Comparison of ENCODE assay signal across 1 cellular context in the genomic region with DNA sequence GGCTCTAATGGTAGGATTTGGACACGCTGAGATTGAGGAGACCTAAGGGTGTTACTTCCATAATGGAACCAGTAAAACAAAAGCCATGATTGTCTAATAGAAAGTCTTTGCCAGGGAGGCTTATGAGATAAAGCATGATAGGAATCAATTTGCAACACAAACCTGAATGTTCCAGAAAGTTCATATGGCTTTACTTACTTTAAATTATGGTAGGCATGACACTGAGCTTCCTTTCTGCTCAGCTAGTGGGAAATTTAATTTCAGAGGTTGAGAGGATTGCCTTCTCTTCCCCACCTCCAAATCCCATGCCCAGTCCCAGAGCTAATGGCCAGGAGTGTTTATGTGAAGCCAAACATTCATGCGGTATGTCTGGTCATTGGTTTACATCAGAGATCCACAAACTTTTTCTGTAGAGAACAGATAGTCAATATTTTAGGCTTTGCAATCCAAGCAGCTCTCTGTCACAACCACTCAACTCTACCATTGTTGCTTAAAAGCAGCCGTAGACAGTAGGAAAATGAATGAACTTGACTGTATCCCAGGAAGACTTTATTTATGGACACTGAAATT.
TF ChIP-seq lines count a peak whose summit lies in the region.

No MANE protein-coding gene starts in this region.

TF ChIP-seq in SK-N-SH, 30 proteins besides CTCF, POLR2A, EP300 and RAD21 (continued from another document):
- TF ChIP-seq TAF1 (IDR thresholded peaks at IDR 0.05; ENCODE audit: borderline replicate concordance, low read depth, low read length) = no peak
- TF ChIP-seq RFX5 (IDR thresholded peaks at IDR 0.05; ENCODE audit: low read length) = no peak
- TF ChIP-seq, protein P1, sequence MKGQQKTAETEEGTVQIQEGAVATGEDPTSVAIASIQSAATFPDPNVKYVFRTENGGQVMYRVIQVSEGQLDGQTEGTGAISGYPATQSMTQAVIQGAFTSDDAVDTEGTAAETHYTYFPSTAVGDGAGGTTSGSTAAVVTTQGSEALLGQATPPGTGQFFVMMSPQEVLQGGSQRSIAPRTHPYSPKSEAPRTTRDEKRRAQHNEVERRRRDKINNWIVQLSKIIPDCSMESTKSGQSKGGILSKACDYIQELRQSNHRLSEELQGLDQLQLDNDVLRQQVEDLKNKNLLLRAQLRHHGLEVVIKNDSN (IDR thresholded peaks at IDR 0.05; ENCODE audit: borderline replicate concordance, low read depth) = no peak
- no peak for TF ChIP-seq FOXJ3 (CRISPR knock-in tag; IDR thresholded peaks at IDR 0.05)
- no peak for TF ChIP-seq EZH2phosphoT487 (IDR thresholded peaks at IDR 0.05; ENCODE audit: borderline replicate concordance, low read depth)
- TF ChIP-seq, protein P2, sequence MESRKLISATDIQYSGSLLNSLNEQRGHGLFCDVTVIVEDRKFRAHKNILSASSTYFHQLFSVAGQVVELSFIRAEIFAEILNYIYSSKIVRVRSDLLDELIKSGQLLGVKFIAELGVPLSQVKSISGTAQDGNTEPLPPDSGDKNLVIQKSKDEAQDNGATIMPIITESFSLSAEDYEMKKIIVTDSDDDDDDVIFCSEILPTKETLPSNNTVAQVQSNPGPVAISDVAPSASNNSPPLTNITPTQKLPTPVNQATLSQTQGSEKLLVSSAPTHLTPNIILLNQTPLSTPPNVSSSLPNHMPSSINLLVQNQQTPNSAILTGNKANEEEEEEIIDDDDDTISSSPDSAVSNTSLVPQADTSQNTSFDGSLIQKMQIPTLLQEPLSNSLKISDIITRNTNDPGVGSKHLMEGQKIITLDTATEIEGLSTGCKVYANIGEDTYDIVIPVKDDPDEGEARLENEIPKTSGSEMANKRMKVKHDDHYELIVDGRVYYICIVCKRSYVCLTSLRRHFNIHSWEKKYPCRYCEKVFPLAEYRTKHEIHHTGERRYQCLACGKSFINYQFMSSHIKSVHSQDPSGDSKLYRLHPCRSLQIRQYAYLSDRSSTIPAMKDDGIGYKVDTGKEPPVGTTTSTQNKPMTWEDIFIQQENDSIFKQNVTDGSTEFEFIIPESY (IDR thresholded peaks at IDR 0.05; ENCODE audit: borderline replicate concordance, low read depth) = no peak
- TF ChIP-seq GABPA (IDR thresholded peaks at IDR 0.05; ENCODE audit: low read depth) = no peak
- TF ChIP-seq, protein P3, sequence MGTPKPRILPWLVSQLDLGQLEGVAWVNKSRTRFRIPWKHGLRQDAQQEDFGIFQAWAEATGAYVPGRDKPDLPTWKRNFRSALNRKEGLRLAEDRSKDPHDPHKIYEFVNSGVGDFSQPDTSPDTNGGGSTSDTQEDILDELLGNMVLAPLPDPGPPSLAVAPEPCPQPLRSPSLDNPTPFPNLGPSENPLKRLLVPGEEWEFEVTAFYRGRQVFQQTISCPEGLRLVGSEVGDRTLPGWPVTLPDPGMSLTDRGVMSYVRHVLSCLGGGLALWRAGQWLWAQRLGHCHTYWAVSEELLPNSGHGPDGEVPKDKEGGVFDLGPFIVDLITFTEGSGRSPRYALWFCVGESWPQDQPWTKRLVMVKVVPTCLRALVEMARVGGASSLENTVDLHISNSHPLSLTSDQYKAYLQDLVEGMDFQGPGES (IDR thresholded peaks at IDR 0.05; ENCODE audit: low read depth, low read length) = no peak
- TF ChIP-seq, protein P4, sequence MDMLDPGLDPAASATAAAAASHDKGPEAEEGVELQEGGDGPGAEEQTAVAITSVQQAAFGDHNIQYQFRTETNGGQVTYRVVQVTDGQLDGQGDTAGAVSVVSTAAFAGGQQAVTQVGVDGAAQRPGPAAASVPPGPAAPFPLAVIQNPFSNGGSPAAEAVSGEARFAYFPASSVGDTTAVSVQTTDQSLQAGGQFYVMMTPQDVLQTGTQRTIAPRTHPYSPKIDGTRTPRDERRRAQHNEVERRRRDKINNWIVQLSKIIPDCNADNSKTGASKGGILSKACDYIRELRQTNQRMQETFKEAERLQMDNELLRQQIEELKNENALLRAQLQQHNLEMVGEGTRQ (IDR thresholded peaks at IDR 0.05; ENCODE audit: borderline replicate concordance, low read depth, low read length) = no peak
- no peak for TF ChIP-seq JUND (IDR thresholded peaks at IDR 0.05)
- TF ChIP-seq MXI1 (IDR thresholded peaks at IDR 0.05; ENCODE audit: low read depth, low read length) = no peak
